Comparison of ENCODE assay signal across 17 cellular contexts in genomic region chr2:219959471-219959870, GRCh38.
"Had no signal": no experiment of that assay in that cellular context is flagged by ENCODE, and none has a peak within 500 bp of the region (broad histone marks: within the 10 kb centered on the region; RNA-seq: fewer than 3 reads in every experiment).

No MANE protein-coding gene starts in this region.

- H3K9me3 ChIP-seq: uterus had no signal

- H3K27me3 ChIP-seq: body of pancreas, dorsolateral prefrontal cortex, left lung, right atrium auricular region, tibial artery, uterus had no signal

- H3K4me3 ChIP-seq: body of pancreas, dorsolateral prefrontal cortex, left lung, right atrium auricular region, tibial artery, uterus had no signal

- H3K27ac ChIP-seq: body of pancreas, dorsolateral prefrontal cortex, epithelial cell of prostate, left lung, right atrium auricular region, tibial artery, uterus had no signal

- H3K4me1 ChIP-seq: body of pancreas, left lung, right atrium auricular region, tibial artery, uterus had no signal

- ATAC-seq: body of pancreas; left lung; natural killer cell treated with Interleukin-12 subunit alpha and Interleukin-12 subunit beta and Interleukin-15 and Interleukin-18, amount 100 ng/mL, for 72 hours; stimulated activated naive CD8-positive, alpha-beta T cell treated with anti-CD3 and anti-CD28 coated beads, Interleukin-15, Interleukin-2, amounts not matched to agents 100 U/mL and 50 U/mL, for 24 hours had no signal

- H3K36me3 ChIP-seq: left lung, right atrium auricular region, tibial artery, uterus had no signal

- DNase-seq: activated CD4-positive, alpha-beta memory T cell treated with anti-CD3 and anti-CD28 coated beads for 36 hours; activated T-cell treated with anti-CD3 and anti-CD28 coated beads for 4 hours; amniotic stem cell; body of pancreas; caudate nucleus; dorsolateral prefrontal cortex; head of caudate nucleus; left lung; posterior cingulate gyrus; stimulated activated CD4-positive, alpha-beta T cell treated with anti-CD3 and anti-CD28 coated beads, Interleukin-2, amount 100 ng/mL, for 24 hours; stimulated activated naive CD8-positive, alpha-beta T cell treated with anti-CD3 and anti-CD28 coated beads, Interleukin-15, Interleukin-2, amounts not matched to agents 100 U/mL and 50 U/mL, for 24 hours; substantia nigra; tibial artery; uterus had no signal
